In genomic region chr2:177348735-177349693, GRCh38 we compare ENCODE assay signal across 1 cellular context.
TF ChIP-seq lines count a peak whose summit lies in the region.

No MANE protein-coding gene starts in this region.

TF ChIP-seq in HepG2, 621 proteins besides CTCF, POLR2A, EP300 and RAD21 (continued from another document and continues in another):
- TF ChIP-seq TBL1XR1 (IDR thresholded peaks at IDR 0.05; ENCODE audit: borderline replicate concordance, low read length, partially characterized antibody) (peak; percentile 65), FOXO1 (CRISPR knock-in tag; IDR thresholded peaks at IDR 0.05) (no peak), SALL1 (CRISPR knock-in tag; IDR thresholded peaks at IDR 0.05) (peak; percentile 50), ZNF710 (CRISPR knock-in tag; IDR thresholded peaks at IDR 0.05; ENCODE audit: borderline replicate concordance) (no peak), KLF12 (CRISPR knock-in tag; IDR thresholded peaks at IDR 0.05; ENCODE audit: borderline replicate concordance) (no peak), SMAD1 (CRISPR knock-in tag; IDR thresholded peaks at IDR 0.05; ENCODE audit: borderline replicate concordance, low read depth) (no peak), SMAD3 (CRISPR knock-in tag; IDR thresholded peaks at IDR 0.05) (no peak), TFE3 (CRISPR knock-in tag; IDR thresholded peaks at IDR 0.05) (no peak), SOX6 (IDR thresholded peaks at IDR 0.05) (no peak), SOX6 (CRISPR knock-in tag; IDR thresholded peaks at IDR 0.05) (peak; percentile 52), KDM4B (CRISPR knock-in tag; IDR thresholded peaks at IDR 0.05) (no peak), TCF12 (IDR thresholded peaks at IDR 0.05) (no peak), TCF12 (CRISPR knock-in tag; IDR thresholded peaks at IDR 0.05) (no peak), TRIM22 (IDR thresholded peaks at IDR 0.05) (no peak), U2AF1 (optimal IDR thresholded peaks at IDR 0.05; ENCODE audit: low read depth, low read length) (no peak), ZNF512 (CRISPR knock-in tag; IDR thresholded peaks at IDR 0.05) (no peak), ZNF713 (CRISPR knock-in tag; IDR thresholded peaks at IDR 0.05) (no peak), REST (IDR thresholded peaks at IDR 0.05; ENCODE audit: borderline replicate concordance in 1 of 2, low read depth in 1 of 2, low read length in 2 of 2) (no peak), BHLHE40 (IDR thresholded peaks at IDR 0.05; ENCODE audit: low read length) (no peak), NFE2 (CRISPR knock-in tag; IDR thresholded peaks at IDR 0.05) (no peak), FOXP4 (CRISPR knock-in tag; IDR thresholded peaks at IDR 0.05) (no peak), ZNF83 (CRISPR knock-in tag; IDR thresholded peaks at IDR 0.05; ENCODE audit: borderline replicate concordance) (no peak), PITX1 (CRISPR knock-in tag; IDR thresholded peaks at IDR 0.05) (peak; percentile 9; the same call in 1 of the 2 replicates), FOXO4 (CRISPR knock-in tag; conservative IDR thresholded peaks at IDR 0.05) (no peak), PAX8 (CRISPR knock-in tag; IDR thresholded peaks at IDR 0.05; ENCODE audit: borderline replicate concordance) (no peak), EED (CRISPR knock-in tag; IDR thresholded peaks at IDR 0.05) (no peak), KDM5B (CRISPR knock-in tag; IDR thresholded peaks at IDR 0.05; ENCODE audit: borderline replicate concordance) (no peak), SAFB2 (CRISPR knock-in tag; IDR thresholded peaks at IDR 0.05; ENCODE audit: borderline replicate concordance, low read depth) (no peak), NFATC3 (CRISPR knock-in tag; IDR thresholded peaks at IDR 0.05) (no peak), ETV5 (CRISPR knock-in tag; IDR thresholded peaks at IDR 0.05; ENCODE audit: borderline replicate concordance) (no peak; the same call in 1 of the 2 replicates), MZF1 (CRISPR knock-in tag; IDR thresholded peaks at IDR 0.05; ENCODE audit: borderline replicate concordance) (no peak), PLRG1 (conservative IDR thresholded peaks at IDR 0.05) (no peak), HOXD1 (CRISPR knock-in tag; IDR thresholded peaks at IDR 0.05) (no peak), ZNF772 (CRISPR knock-in tag; IDR thresholded peaks at IDR 0.05) (no peak), TFAP4 (IDR thresholded peaks at IDR 0.05; ENCODE audit: borderline replicate concordance, low read depth) (peak; percentile 56; the same call in 1 of the 2 replicates), ZNF281 (CRISPR knock-in tag; IDR thresholded peaks at IDR 0.05; ENCODE audit: borderline replicate concordance) (no peak), ZFP41 (CRISPR knock-in tag; IDR thresholded peaks at IDR 0.05; ENCODE audit: borderline replicate concordance) (no peak), SALL2 (CRISPR knock-in tag; IDR thresholded peaks at IDR 0.05) (no peak), ZFP91 (CRISPR knock-in tag; IDR thresholded peaks at IDR 0.05; ENCODE audit: borderline replicate concordance) (no peak), ZNF446 (CRISPR knock-in tag; IDR thresholded peaks at IDR 0.05) (no peak), NCOR1 (IDR thresholded peaks at IDR 0.05; ENCODE audit: borderline replicate concordance, low read length) (no peak), THAP7 (CRISPR knock-in tag; IDR thresholded peaks at IDR 0.05) (0 out of 2 replicates have a peak, but pooled peaks have one; percentile 75), MTA1 (CRISPR knock-in tag; IDR thresholded peaks at IDR 0.05; ENCODE audit: borderline replicate concordance) (no peak), RBM39 (IDR thresholded peaks at IDR 0.05; ENCODE audit: low read depth, low read length, poor library complexity, severe bottlenecking) (no peak)
